ENCODE assay signal across 18 cellular contexts in genomic region chr3:184611606-184612304, GRCh38. TPM values are rescaled to one million over a fixed set of nuclear protein-coding genes. Genes with fewer than 3 reads are reported as not detected.
"Had no signal": no experiment of that assay in that cellular context is flagged by ENCODE, and none has a peak within 500 bp of the region (broad histone marks: within the 10 kb centered on the region; RNA-seq: fewer than 3 reads in every experiment).

No MANE protein-coding gene starts in this region.

- H3K27ac Mint-ChIP-seq: activated CD4-positive, alpha-beta T cell treated with anti-CD3 and anti-CD28 coated beads, Interleukin-2, amount 10 ng/mL, durations not matched to agents 24 days and 14 days; activated CD8-positive, alpha-beta T cell treated with anti-CD3 and anti-CD28 coated beads, Interleukin-2, amount 10 ng/mL, durations not matched to agents 7 days and 5 days; activated naive CD4-positive, alpha-beta T cell treated with anti-CD3 and anti-CD28 coated beads for 36 hours; activated T-cell treated with anti-CD3 and anti-CD28 coated beads, Interleukin-2, amount 50 U/mL, for 24 hours had no signal

- H3K36me3 ChIP-seq: left lung had no signal

- ATAC-seq: activated CD8-positive, alpha-beta T cell treated with anti-CD3 and anti-CD28 coated beads, Interleukin-2, amount 10 ng/mL, durations not matched to agents 7 days and 5 days; body of pancreas; foreskin keratinocyte; left lung had no signal

- DNase-seq: activated CD4-positive, alpha-beta T cell treated with anti-CD3 and anti-CD28 coated beads, Interleukin-2, amount 10 ng/mL, durations not matched to agents 24 days and 14 days; activated CD4-positive, CD25-positive, alpha-beta regulatory T cell; activated CD8-positive, alpha-beta T cell treated with anti-CD3 and anti-CD28 coated beads, Interleukin-2, amount 10 ng/mL, durations not matched to agents 7 days and 5 days; activated naive CD4-positive, alpha-beta T cell treated with anti-CD3 and anti-CD28 coated beads for 36 hours; activated T-cell treated with anti-CD3 and anti-CD28 coated beads, Interleukin-2, amount 50 U/mL, for 24 hours; effector CD4-positive, alpha-beta T cell; foreskin keratinocyte; glutamatergic neuron; hypothalamus; left lung; midbrain; stimulated activated CD4-positive, alpha-beta T cell treated with anti-CD3 and anti-CD28 coated beads, Interleukin-2, amount 100 ng/mL, for 24 hours; T1000; trophoblast cell had no signal

- H3K27ac ChIP-seq: body of pancreas, foreskin keratinocyte, left lung had no signal

- H3K4me1 ChIP-seq: body of pancreas, foreskin keratinocyte, left lung had no signal

- H3K9me3 ChIP-seq: body of pancreas, left lung had no signal

- H3K4me3 ChIP-seq: body of pancreas, left lung had no signal

- H3K27me3 ChIP-seq: body of pancreas, foreskin keratinocyte, left lung had no signal

- H3K9me3 Mint-ChIP-seq: activated CD4-positive, alpha-beta T cell treated with anti-CD3 and anti-CD28 coated beads, Interleukin-2, amount 10 ng/mL, durations not matched to agents 24 days and 14 days; activated naive CD4-positive, alpha-beta T cell treated with anti-CD3 and anti-CD28 coated beads for 36 hours; activated T-cell treated with anti-CD3 and anti-CD28 coated beads, Interleukin-2, amount 50 U/mL, for 24 hours; neural crest cell; stimulated activated naive CD8-positive, alpha-beta T cell treated with anti-CD3 and anti-CD28 coated beads, Interleukin-15, Interleukin-2, amounts not matched to agents 100 ng/mL and 50 ng/mL, for 24 hours had no signal

- H3K4me3 Mint-ChIP-seq: activated CD4-positive, alpha-beta T cell treated with anti-CD3 and anti-CD28 coated beads, Interleukin-2, amount 10 ng/mL, durations not matched to agents 24 days and 14 days; activated CD8-positive, alpha-beta T cell treated with anti-CD3 and anti-CD28 coated beads, Interleukin-2, amount 10 ng/mL, durations not matched to agents 7 days and 5 days; activated naive CD4-positive, alpha-beta T cell treated with anti-CD3 and anti-CD28 coated beads for 36 hours; activated T-cell treated with anti-CD3 and anti-CD28 coated beads, Interleukin-2, amount 50 U/mL, for 24 hours; neural crest cell; stimulated activated naive CD8-positive, alpha-beta T cell treated with anti-CD3 and anti-CD28 coated beads, Interleukin-15, Interleukin-2, amounts not matched to agents 100 ng/mL and 50 ng/mL, for 24 hours had no signal

- H3K4me1 Mint-ChIP-seq: activated CD4-positive, alpha-beta T cell treated with anti-CD3 and anti-CD28 coated beads, Interleukin-2, amount 10 ng/mL, durations not matched to agents 24 days and 14 days had no signal

RNA-seq across cellular contexts. Expression of gene EPHB3, which starts 50.2 kb away (rescaled TPM):
- total RNA-seq: activated naive CD4-positive, alpha-beta T cell treated with anti-CD3 and anti-CD28 coated beads for 36 hours; pulmonary artery endothelial cell had no signal
